ENCODE assay signal across 17 cellular contexts in genomic region chr7:45457591-45457990, GRCh38.
A peak's percentile ranks its signal among the peaks of the same experiment; 100 is the strongest.
DNase-seq lines count a peak whose midpoint lies in the region; ATAC-seq and TF ChIP-seq lines count a peak whose summit lies in the region.
"Had no signal": no experiment of that assay in that cellular context is flagged by ENCODE, and none has a peak within 500 bp of the region (broad histone marks: within the 10 kb centered on the region; RNA-seq: fewer than 3 reads in every experiment).

No MANE protein-coding gene starts in this region.

- TF ChIP-seq CTCF in GM10266 (IDR thresholded peaks at IDR 0.05; ENCODE audit: control insufficient read depth, insufficient read depth, low read depth, missing control alignments): no peak

- no peak for ATAC-seq in HG03095 (IDR thresholded peaks at IDR 0.05; ENCODE audit: unreplicated experiment)
- ATAC-seq: activated T-cell treated with anti-CD3 and anti-CD28 coated beads, Interleukin-2, amount 50 U/mL, for 72 hours; heart left ventricle had no signal

- DNase-seq in COR-L47 (lab: John Stamatoyannopoulos, UW) (peak; percentile 96), NCI-H1092 (lab: John Stamatoyannopoulos, UW) (peak; percentile 96), NCI-H2107 treated with DMSO at 0.1 percent for 48 hours (lab: John Stamatoyannopoulos, UW; ENCODE audit: unreplicated experiment) (peak; percentile 96), RPMI7951 (ENCODE audit: low read depth) (peak; percentile 58), GM10266 (ENCODE audit: extremely low spot score) (no peak), occipital lobe (lab: John Stamatoyannopoulos, UW) (no peak), dedifferentiated amniotic fluid mesenchymal stem cell (ENCODE audit: extremely low spot score) (no peak)
- DNase-seq: activated CD4-positive, alpha-beta memory T cell treated with anti-CD3 and anti-CD28 coated beads for 36 hours; activated T-cell treated with anti-CD3 and anti-CD28 coated beads, Interleukin-2, amount 50 U/mL, for 72 hours; central memory CD4-positive, alpha-beta T cell; effector CD8-positive, alpha-beta T cell; HCEC 1CT; heart left ventricle; Kasumi-1; NCI-H226; stomach had no signal

Comparison
In these comparisons a context has a peak if more than half of its experiments do, and no peak if none do; other contexts are left out.
1. DNase-seq: peak in COR-L47 (single experiment), NCI-H1092 (single experiment), NCI-H2107 treated with DMSO at 0.1 percent for 48 hours (single experiment) and RPMI7951 (single experiment); none in GM10266 (single experiment), occipital lobe (single experiment) and dedifferentiated amniotic fluid mesenchymal stem cell (single experiment).